Comparison of ENCODE assay signal across 29 cellular contexts in the genomic region with DNA sequence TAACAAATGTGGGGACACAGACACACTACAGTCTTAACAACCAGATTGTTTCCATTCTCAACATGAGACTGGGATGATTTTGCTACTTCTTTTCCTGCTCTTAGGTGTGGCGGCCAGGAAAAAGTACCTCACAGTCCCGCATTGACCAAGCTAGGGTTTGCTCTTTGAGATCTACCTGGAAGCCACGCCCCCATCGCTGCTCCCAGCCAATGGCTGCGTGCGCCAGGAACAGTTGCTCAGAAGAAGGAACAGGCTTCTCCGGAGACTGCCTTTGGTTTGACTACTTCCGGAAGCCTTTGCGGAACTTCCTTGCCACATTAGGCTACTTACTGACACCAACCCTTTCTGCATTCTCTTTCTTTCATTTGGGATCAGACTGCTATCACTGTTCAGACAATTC. TPM values are rescaled to one million over a fixed set of nuclear protein-coding genes. Genes with fewer than 3 reads are reported as not detected.
"Had no signal": no experiment of that assay in that cellular context is flagged by ENCODE, and none has a peak within 500 bp of the region (broad histone marks: within the 10 kb centered on the region; RNA-seq: fewer than 3 reads in every experiment).

No MANE protein-coding gene starts in this region.

- H3K36me3 ChIP-seq: brain microvascular endothelial cell, esophagus muscularis mucosa, gastrocnemius medialis, heart left ventricle had no signal

- H3K27me3 Mint-ChIP-seq: activated naive CD4-positive, alpha-beta T cell treated with anti-CD3 and anti-CD28 coated beads, Interleukin-2, amount 10 ng/mL, durations not matched to agents 7 days and 5 days; central memory CD8-positive, alpha-beta T cell; dendritic cell treated with granulocyte-macrophage colony-stimulating factor and Interleukin-4, amounts not matched to agents 40 ng/mL and 50 ng/mL, for 4 days had no signal

- H3K27me3 ChIP-seq: brain microvascular endothelial cell, esophagus muscularis mucosa, gastrocnemius medialis, heart left ventricle had no signal

- DNase-seq: activated CD4-positive, alpha-beta T cell treated with anti-CD3 and anti-CD28 coated beads for 1 hour; activated CD4-positive, alpha-beta T cell treated with anti-CD3 and anti-CD28 coated beads for 48 hours; activated CD4-positive, alpha-beta T cell treated with anti-CD3 and anti-CD28 coated beads, Interleukin-2, amount 50 U/mL, for 1 hour; activated CD4-positive, alpha-beta T cell treated with anti-CD3 and anti-CD28 coated beads, Interleukin-2, amount 50 U/mL, for 48 hours; activated CD8-positive, alpha-beta memory T cell treated with anti-CD3 and anti-CD28 coated beads for 24 hours; activated CD8-positive, alpha-beta T cell treated with anti-CD3 and anti-CD28 coated beads for 36 hours; activated effector memory CD4-positive, alpha-beta T cell treated with anti-CD3 and anti-CD28 coated beads, Interleukin-2, amount 50 U/mL, for 16 hours; activated naive CD4-positive, alpha-beta T cell treated with anti-CD3 and anti-CD28 coated beads, Interleukin-2, amount 10 ng/mL, durations not matched to agents 7 days and 5 days; activated T-cell treated with anti-CD3 and anti-CD28 coated beads, Interleukin-2, amount 50 U/mL, for 1 hour; activated T-cell treated with anti-CD3 and anti-CD28 coated beads, Interleukin-2, amount 50 U/mL, for 48 hours; amniotic stem cell; anterior cingulate cortex; brain microvascular endothelial cell; dorsolateral prefrontal cortex; effector memory CD4-positive, alpha-beta T cell; erythroblast; foreskin keratinocyte; gastrocnemius medialis; glutamatergic neuron; heart left ventricle; T-helper 2 cell had no signal

- H3K4me1 Mint-ChIP-seq: activated naive CD4-positive, alpha-beta T cell treated with anti-CD3 and anti-CD28 coated beads, Interleukin-2, amount 10 ng/mL, durations not matched to agents 7 days and 5 days; central memory CD8-positive, alpha-beta T cell had no signal

- ATAC-seq: activated CD8-positive, alpha-beta T cell treated with anti-CD3 and anti-CD28 coated beads for 36 hours; foreskin keratinocyte; gastrocnemius medialis; heart left ventricle had no signal

- H3K4me3 ChIP-seq: coronary artery, dorsolateral prefrontal cortex, esophagus muscularis mucosa, gastrocnemius medialis, heart left ventricle had no signal

- H3K9me3 Mint-ChIP-seq: activated CD8-positive, alpha-beta T cell treated with anti-CD3 and anti-CD28 coated beads for 36 hours; activated naive CD4-positive, alpha-beta T cell treated with anti-CD3 and anti-CD28 coated beads, Interleukin-2, amount 10 ng/mL, durations not matched to agents 7 days and 5 days; activated T-helper 1 cell treated with anti-CD3 and anti-CD28 coated beads, Interleukin-12 subunit alpha, Interleukin-12 subunit beta, Interleukin-2, Interleukin-4 antibody, amounts not matched to agents 30 ng/mL and 10 ng/mL and 1 ng/mL, durations not matched to agents 14 hours and 24 hours and 36 hours; activated T-helper 2 cell treated with anti-CD3 and anti-CD28 coated beads, Interferon-gamma antibody, Interleukin-2, Interleukin-4, amounts not matched to agents 10 μg/mL and 5 μg/mL and 100 μg/mL, durations not matched to agents 14 hours and 24 hours and 36 hours; central memory CD8-positive, alpha-beta T cell; dendritic cell treated with granulocyte-macrophage colony-stimulating factor and Interleukin-4, amounts not matched to agents 40 ng/mL and 50 ng/mL, for 4 days had no signal

- H3K4me1 ChIP-seq: esophagus muscularis mucosa, foreskin keratinocyte, gastrocnemius medialis, heart left ventricle had no signal

- H3K9me3 ChIP-seq: esophagus muscularis mucosa, gastrocnemius medialis had no signal

- H3K27ac ChIP-seq: brain microvascular endothelial cell, coronary artery, dorsolateral prefrontal cortex, esophagus muscularis mucosa, foreskin keratinocyte, gastrocnemius medialis, heart left ventricle had no signal

- H3K27ac Mint-ChIP-seq: activated CD8-positive, alpha-beta T cell treated with anti-CD3 and anti-CD28 coated beads for 36 hours; activated naive CD4-positive, alpha-beta T cell treated with anti-CD3 and anti-CD28 coated beads, Interleukin-2, amount 10 ng/mL, durations not matched to agents 7 days and 5 days; activated naive CD8-positive, alpha-beta T cell; activated T-helper 1 cell treated with anti-CD3 and anti-CD28 coated beads, Interleukin-12 subunit alpha, Interleukin-12 subunit beta, Interleukin-2, Interleukin-4 antibody, amounts not matched to agents 30 ng/mL and 10 ng/mL and 1 ng/mL, durations not matched to agents 14 hours and 24 hours and 36 hours; activated T-helper 2 cell treated with anti-CD3 and anti-CD28 coated beads, Interferon-gamma antibody, Interleukin-2, Interleukin-4, amounts not matched to agents 10 μg/mL and 5 μg/mL and 100 μg/mL, durations not matched to agents 14 hours and 24 hours and 36 hours; dendritic cell treated with granulocyte-macrophage colony-stimulating factor and Interleukin-4, amounts not matched to agents 40 ng/mL and 50 ng/mL, for 4 days had no signal

- H3K4me3 Mint-ChIP-seq: activated CD8-positive, alpha-beta T cell treated with anti-CD3 and anti-CD28 coated beads for 36 hours; activated naive CD4-positive, alpha-beta T cell treated with anti-CD3 and anti-CD28 coated beads, Interleukin-2, amount 10 ng/mL, durations not matched to agents 7 days and 5 days; activated naive CD8-positive, alpha-beta T cell; activated T-helper 1 cell treated with anti-CD3 and anti-CD28 coated beads, Interleukin-12 subunit alpha, Interleukin-12 subunit beta, Interleukin-2, Interleukin-4 antibody, amounts not matched to agents 30 ng/mL and 10 ng/mL and 1 ng/mL, durations not matched to agents 14 hours and 24 hours and 36 hours; central memory CD8-positive, alpha-beta T cell; dendritic cell treated with granulocyte-macrophage colony-stimulating factor and Interleukin-4, amounts not matched to agents 40 ng/mL and 50 ng/mL, for 4 days had no signal

- H3K36me3 Mint-ChIP-seq: activated naive CD4-positive, alpha-beta T cell treated with anti-CD3 and anti-CD28 coated beads, Interleukin-2, amount 10 ng/mL, durations not matched to agents 7 days and 5 days; activated naive CD8-positive, alpha-beta T cell had no signal

RNA-seq across cellular contexts. Expression of gene PLD5, which starts 44.2 kb away (rescaled TPM):
- total RNA-seq: activated CD8-positive, alpha-beta T cell treated with anti-CD3 and anti-CD28 coated beads for 36 hours; activated T-helper 1 cell treated with anti-CD3 and anti-CD28 coated beads, Interleukin-12 subunit alpha, Interleukin-12 subunit beta, Interleukin-2, Interleukin-4 antibody, amounts not matched to agents 30 ng/mL and 10 ng/mL and 1 ng/mL, durations not matched to agents 14 hours and 24 hours and 36 hours; activated T-helper 2 cell treated with anti-CD3 and anti-CD28 coated beads, Interferon-gamma antibody, Interleukin-2, Interleukin-4, amounts not matched to agents 10 μg/mL and 5 μg/mL and 100 μg/mL, durations not matched to agents 14 hours and 24 hours and 36 hours; T-helper 1 cell treated with Interleukin-12 subunit alpha and Interleukin-12 subunit beta and Interleukin-4 antibody, amounts not matched to agents 30 ng/mL and 1 ng/mL, for 36 hours had no signal
